26 cellular contexts compared by ENCODE assay signal in genomic region chr15:81418891-81419290, GRCh38. TPM values are rescaled to one million over a fixed set of nuclear protein-coding genes. Genes with fewer than 3 reads are reported as not detected.
A peak's percentile ranks its signal among the peaks of the same experiment; 100 is the strongest.
DNase-seq lines count a peak whose midpoint lies in the region; ATAC-seq, FAIRE-seq and TF ChIP-seq lines count a peak whose summit lies in the region.
"Had no signal": no experiment of that assay in that cellular context is flagged by ENCODE, and none has a peak within 500 bp of the region (broad histone marks: within the 10 kb centered on the region; RNA-seq: fewer than 3 reads in every experiment).

No MANE protein-coding gene starts in this region.

- H4K20me1 ChIP-seq in smooth muscle cell (ENCODE audit: low read depth): no peaks in the 10 kb centered on the region

- H3K27ac ChIP-seq in HUES6 (ENCODE audit: low read depth, low read length) (no peak overlapping the region), WERI-Rb-1 (peak overlapping the region; percentile 72), smooth muscle cell (ENCODE audit: low read depth) (no peak overlapping the region)
- H3K27ac ChIP-seq: coronary artery, esophagus squamous epithelium, gastrocnemius medialis, ovary, upper lobe of right lung had no signal

- peak overlapping the region; percentile 42 for H3K4me2 ChIP-seq in smooth muscle cell

- TF ChIP-seq CTCF in WERI-Rb-1 (IDR thresholded peaks at IDR 0.05; ENCODE audit: low read depth, low read length) (no peak), smooth muscle cell (IDR thresholded peaks at IDR 0.05; ENCODE audit: borderline replicate concordance, insufficient read depth, poor library complexity, severe bottlenecking) (no peak)

- H3K36me3 ChIP-seq in HUES6 (ENCODE audit: control insufficient read depth, insufficient read depth, low read length) (no peaks in the 10 kb centered on the region), WERI-Rb-1 (no peaks in the 10 kb centered on the region), smooth muscle cell (ENCODE audit: low read depth) (no peaks in the 10 kb centered on the region)
- H3K36me3 ChIP-seq: esophagus squamous epithelium, gastrocnemius medialis, ovary, upper lobe of right lung had no signal

- DNase-seq in WERI-Rb-1 (no peak), myocyte (ENCODE audit: low read depth) (peak; percentile 12), smooth muscle cell (lab: John Stamatoyannopoulos, UW; ENCODE audit: unreplicated experiment) (no peak), SIG-M5 treated with dmso at 0.1 percent for 504 hours (lab: John Stamatoyannopoulos, UW; ENCODE audit: unreplicated experiment) (no peak), GM12891 (ENCODE audit: insufficient read length, low spot score) (no peak)
- DNase-seq: activated CD4-positive, alpha-beta T cell treated with anti-CD3 and anti-CD28 coated beads, Interleukin-2, amount 50 U/mL, for 1 hour; activated CD8-positive, alpha-beta memory T cell treated with anti-CD3 and anti-CD28 coated beads, Interleukin-2, amount 50 U/mL, for 4 hours; activated naive CD8-positive, alpha-beta T cell treated with anti-CD3 and anti-CD28 coated beads, Interleukin-2, amount 10 ng/mL, durations not matched to agents 7 days and 5 days; C1 segment of cervical spinal cord; Calu3; esophagus squamous epithelium; gastrocnemius medialis; KG1; NCI-H748 treated with DMSO at 0.1 percent for 48 hours; ovary; right cardiac atrium; Right ventricle myocardium superior; T-helper 1 cell; upper lobe of right lung had no signal

- TF ChIP-seq POLR2A in GM12891 (IDR thresholded peaks at IDR 0.05; ENCODE audit: low read depth, low read length): no peak

- 77% methylated on average over 5 of the region's 5 CpGs for WGBS in smooth muscle cell (ENCODE audit: low lambda C conversion rate)

- H3K9ac ChIP-seq in HUES6 (ENCODE audit: low read length) (no peak overlapping the region), smooth muscle cell (ENCODE audit: low read depth) (no peak overlapping the region)

- H3F3A ChIP-seq in smooth muscle cell (ENCODE audit: low read depth): no peaks in the 10 kb centered on the region

- H3K9me3 ChIP-seq in HUES6 (ENCODE audit: control insufficient read depth, insufficient read depth, low read depth, low read length) (no peaks in the 10 kb centered on the region), WERI-Rb-1 (ENCODE audit: severe bottlenecking) (no peaks in the 10 kb centered on the region), smooth muscle cell (replicated peaks; ENCODE audit: low read depth) (no peaks in the 10 kb centered on the region)
- H3K9me3 ChIP-seq: esophagus squamous epithelium, gastrocnemius medialis, ovary, upper lobe of right lung had no signal

- H3K4me3 ChIP-seq in HUES6 (ENCODE audit: low read depth, low read length) (peak overlapping the region; percentile 41), WERI-Rb-1 (ENCODE audit: low read depth, low read length) (peak overlapping the region; percentile 3), smooth muscle cell (no peak overlapping the region)
- H3K4me3 ChIP-seq: coronary artery, esophagus squamous epithelium, gastrocnemius medialis, ovary, upper lobe of right lung had no signal

- no peak for FAIRE-seq in GM12891 (lab: Jason Lieb, UNC)
- FAIRE-seq: H54 had no signal

- H3K4me1 ChIP-seq in HUES6 (ENCODE audit: control insufficient read depth, insufficient read depth, low read length) (peaks cover 15% of the 10 kb centered on the region), smooth muscle cell (ENCODE audit: low read depth) (peaks cover 10% of the 10 kb centered on the region)
- H3K4me1 ChIP-seq: esophagus squamous epithelium, gastrocnemius medialis, upper lobe of right lung had no signal

- no peaks in the 10 kb centered on the region for H3K79me2 ChIP-seq in smooth muscle cell (ENCODE audit: low read depth)

- H2AFZ ChIP-seq in smooth muscle cell (ENCODE audit: low read depth): peak overlapping the region; percentile 57

- H3K27me3 ChIP-seq in HUES6 (ENCODE audit: control insufficient read depth, insufficient read depth, low read length) (no peaks in the 10 kb centered on the region), WERI-Rb-1 (ENCODE audit: insufficient read depth, low read depth, severe bottlenecking) (no peaks in the 10 kb centered on the region), smooth muscle cell (ENCODE audit: low read depth) (no peaks in the 10 kb centered on the region)
- H3K27me3 ChIP-seq: gastrocnemius medialis, ovary had no signal

- ATAC-seq in HG03565 (IDR thresholded peaks at IDR 0.05; ENCODE audit: unreplicated experiment): no peak
- ATAC-seq: gastrocnemius medialis, right cardiac atrium, upper lobe of right lung had no signal

TF ChIP-seq in GM12891, 5 proteins besides CTCF, POLR2A, EP300 and RAD21:
- TF ChIP-seq SPI1 (IDR thresholded peaks at IDR 0.05; ENCODE audit: low read depth, low read length): no peak

RNA-seq across cellular contexts. Expression of gene TMC3, which starts 44.9 kb away (rescaled TPM):
- total RNA-seq in myocyte: not detected in 2 replicates
- polyA plus RNA-seq in myocyte (2012): 0.08 TPM
- not detected in 2 replicates for total RNA-seq in smooth muscle cell
- not detected in 2 replicates for polyA plus RNA-seq in smooth muscle cell
- polyA plus RNA-seq in GM12891 (2012; ENCODE audit: low read depth, missing spikeins): 0.04 TPM
- total RNA-seq: activated naive CD8-positive, alpha-beta T cell treated with anti-CD3 and anti-CD28 coated beads, Interleukin-2, amount 10 ng/mL, durations not matched to agents 7 days and 5 days; Calu3; endodermal cell; esophagus squamous epithelium; gastrocnemius medialis; lung microvascular endothelial cell; Right ventricle myocardium superior; upper lobe of right lung had no signal
- polyA plus RNA-seq: AG04450, ovary had no signal
